In the genomic region with DNA sequence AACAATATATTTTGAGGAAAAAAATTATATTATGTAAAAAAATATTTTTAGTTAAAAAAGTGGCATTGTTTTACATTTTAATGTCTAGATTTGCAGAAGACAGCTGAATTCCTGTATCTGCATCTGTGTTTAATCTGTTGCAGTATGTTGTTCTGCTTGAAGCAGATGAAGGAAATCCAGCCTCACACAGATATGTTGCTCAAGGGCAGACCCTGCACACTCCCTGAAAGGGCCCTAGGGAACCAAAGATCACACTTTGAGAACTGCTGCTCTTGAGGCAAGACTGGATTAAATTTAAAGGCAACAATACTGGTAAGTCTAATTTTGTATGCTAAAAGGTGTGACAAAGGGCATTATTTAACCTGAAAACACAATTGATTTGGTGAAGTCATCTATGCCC, we compare ENCODE assay signal across 1 cellular context.
TF ChIP-seq lines count a peak whose summit lies in the region.

No MANE protein-coding gene starts in this region.

TF ChIP-seq in K562, 482 proteins besides CTCF, POLR2A, EP300 and RAD21 (continued from another document):
- TF ChIP-seq, protein P1, sequence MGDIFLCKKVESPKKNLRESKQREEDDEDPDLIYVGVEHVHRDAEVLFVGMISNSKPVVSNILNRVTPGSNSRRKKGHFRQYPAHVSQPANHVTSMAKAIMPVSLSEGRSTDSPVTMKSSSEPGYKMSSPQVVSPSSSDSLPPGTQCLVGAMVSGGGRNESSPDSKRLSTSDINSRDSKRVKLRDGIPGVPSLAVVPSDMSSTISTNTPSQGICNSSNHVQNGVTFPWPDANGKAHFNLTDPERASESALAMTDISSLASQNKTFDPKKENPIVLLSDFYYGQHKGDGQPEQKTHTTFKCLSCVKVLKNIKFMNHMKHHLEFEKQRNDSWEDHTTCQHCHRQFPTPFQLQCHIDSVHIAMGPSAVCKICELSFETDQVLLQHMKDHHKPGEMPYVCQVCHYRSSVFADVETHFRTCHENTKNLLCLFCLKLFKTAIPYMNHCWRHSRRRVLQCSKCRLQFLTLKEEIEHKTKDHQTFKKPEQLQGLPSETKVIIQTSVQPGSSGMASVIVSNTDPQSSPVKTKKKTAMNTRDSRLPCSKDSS (IDR thresholded peaks at IDR 0.05; ENCODE audit: low read depth, partially characterized antibody): no peak
- TF ChIP-seq ZC3H11A (IDR thresholded peaks at IDR 0.05; ENCODE audit: low read depth, low read length): no peak
- no peak for TF ChIP-seq NRF1 (conservative IDR thresholded peaks at IDR 0.05 in 1 of 2, IDR thresholded peaks at IDR 0.05 in 1 of 2)
- TF ChIP-seq AFF1 (IDR thresholded peaks at IDR 0.05; ENCODE audit: low read depth in 1 of 2, partially characterized antibody in 2 of 2): no peak
- no peak for TF ChIP-seq EWSR1 (IDR thresholded peaks at IDR 0.05; ENCODE audit: borderline replicate concordance, low read depth, partially characterized antibody)
- TF ChIP-seq DIDO1 (tag; IDR thresholded peaks at IDR 0.05; ENCODE audit: low read depth): no peak
- TF ChIP-seq NCOR1 (IDR thresholded peaks at IDR 0.05): no peak
- TF ChIP-seq LARP7 (IDR thresholded peaks at IDR 0.05): no peak
- no peak for TF ChIP-seq ZNF639 (CRISPR knock-in tag; conservative IDR thresholded peaks at IDR 0.05 in 1 of 2, IDR thresholded peaks at IDR 0.05 in 1 of 2)
- TF ChIP-seq, protein P2, sequence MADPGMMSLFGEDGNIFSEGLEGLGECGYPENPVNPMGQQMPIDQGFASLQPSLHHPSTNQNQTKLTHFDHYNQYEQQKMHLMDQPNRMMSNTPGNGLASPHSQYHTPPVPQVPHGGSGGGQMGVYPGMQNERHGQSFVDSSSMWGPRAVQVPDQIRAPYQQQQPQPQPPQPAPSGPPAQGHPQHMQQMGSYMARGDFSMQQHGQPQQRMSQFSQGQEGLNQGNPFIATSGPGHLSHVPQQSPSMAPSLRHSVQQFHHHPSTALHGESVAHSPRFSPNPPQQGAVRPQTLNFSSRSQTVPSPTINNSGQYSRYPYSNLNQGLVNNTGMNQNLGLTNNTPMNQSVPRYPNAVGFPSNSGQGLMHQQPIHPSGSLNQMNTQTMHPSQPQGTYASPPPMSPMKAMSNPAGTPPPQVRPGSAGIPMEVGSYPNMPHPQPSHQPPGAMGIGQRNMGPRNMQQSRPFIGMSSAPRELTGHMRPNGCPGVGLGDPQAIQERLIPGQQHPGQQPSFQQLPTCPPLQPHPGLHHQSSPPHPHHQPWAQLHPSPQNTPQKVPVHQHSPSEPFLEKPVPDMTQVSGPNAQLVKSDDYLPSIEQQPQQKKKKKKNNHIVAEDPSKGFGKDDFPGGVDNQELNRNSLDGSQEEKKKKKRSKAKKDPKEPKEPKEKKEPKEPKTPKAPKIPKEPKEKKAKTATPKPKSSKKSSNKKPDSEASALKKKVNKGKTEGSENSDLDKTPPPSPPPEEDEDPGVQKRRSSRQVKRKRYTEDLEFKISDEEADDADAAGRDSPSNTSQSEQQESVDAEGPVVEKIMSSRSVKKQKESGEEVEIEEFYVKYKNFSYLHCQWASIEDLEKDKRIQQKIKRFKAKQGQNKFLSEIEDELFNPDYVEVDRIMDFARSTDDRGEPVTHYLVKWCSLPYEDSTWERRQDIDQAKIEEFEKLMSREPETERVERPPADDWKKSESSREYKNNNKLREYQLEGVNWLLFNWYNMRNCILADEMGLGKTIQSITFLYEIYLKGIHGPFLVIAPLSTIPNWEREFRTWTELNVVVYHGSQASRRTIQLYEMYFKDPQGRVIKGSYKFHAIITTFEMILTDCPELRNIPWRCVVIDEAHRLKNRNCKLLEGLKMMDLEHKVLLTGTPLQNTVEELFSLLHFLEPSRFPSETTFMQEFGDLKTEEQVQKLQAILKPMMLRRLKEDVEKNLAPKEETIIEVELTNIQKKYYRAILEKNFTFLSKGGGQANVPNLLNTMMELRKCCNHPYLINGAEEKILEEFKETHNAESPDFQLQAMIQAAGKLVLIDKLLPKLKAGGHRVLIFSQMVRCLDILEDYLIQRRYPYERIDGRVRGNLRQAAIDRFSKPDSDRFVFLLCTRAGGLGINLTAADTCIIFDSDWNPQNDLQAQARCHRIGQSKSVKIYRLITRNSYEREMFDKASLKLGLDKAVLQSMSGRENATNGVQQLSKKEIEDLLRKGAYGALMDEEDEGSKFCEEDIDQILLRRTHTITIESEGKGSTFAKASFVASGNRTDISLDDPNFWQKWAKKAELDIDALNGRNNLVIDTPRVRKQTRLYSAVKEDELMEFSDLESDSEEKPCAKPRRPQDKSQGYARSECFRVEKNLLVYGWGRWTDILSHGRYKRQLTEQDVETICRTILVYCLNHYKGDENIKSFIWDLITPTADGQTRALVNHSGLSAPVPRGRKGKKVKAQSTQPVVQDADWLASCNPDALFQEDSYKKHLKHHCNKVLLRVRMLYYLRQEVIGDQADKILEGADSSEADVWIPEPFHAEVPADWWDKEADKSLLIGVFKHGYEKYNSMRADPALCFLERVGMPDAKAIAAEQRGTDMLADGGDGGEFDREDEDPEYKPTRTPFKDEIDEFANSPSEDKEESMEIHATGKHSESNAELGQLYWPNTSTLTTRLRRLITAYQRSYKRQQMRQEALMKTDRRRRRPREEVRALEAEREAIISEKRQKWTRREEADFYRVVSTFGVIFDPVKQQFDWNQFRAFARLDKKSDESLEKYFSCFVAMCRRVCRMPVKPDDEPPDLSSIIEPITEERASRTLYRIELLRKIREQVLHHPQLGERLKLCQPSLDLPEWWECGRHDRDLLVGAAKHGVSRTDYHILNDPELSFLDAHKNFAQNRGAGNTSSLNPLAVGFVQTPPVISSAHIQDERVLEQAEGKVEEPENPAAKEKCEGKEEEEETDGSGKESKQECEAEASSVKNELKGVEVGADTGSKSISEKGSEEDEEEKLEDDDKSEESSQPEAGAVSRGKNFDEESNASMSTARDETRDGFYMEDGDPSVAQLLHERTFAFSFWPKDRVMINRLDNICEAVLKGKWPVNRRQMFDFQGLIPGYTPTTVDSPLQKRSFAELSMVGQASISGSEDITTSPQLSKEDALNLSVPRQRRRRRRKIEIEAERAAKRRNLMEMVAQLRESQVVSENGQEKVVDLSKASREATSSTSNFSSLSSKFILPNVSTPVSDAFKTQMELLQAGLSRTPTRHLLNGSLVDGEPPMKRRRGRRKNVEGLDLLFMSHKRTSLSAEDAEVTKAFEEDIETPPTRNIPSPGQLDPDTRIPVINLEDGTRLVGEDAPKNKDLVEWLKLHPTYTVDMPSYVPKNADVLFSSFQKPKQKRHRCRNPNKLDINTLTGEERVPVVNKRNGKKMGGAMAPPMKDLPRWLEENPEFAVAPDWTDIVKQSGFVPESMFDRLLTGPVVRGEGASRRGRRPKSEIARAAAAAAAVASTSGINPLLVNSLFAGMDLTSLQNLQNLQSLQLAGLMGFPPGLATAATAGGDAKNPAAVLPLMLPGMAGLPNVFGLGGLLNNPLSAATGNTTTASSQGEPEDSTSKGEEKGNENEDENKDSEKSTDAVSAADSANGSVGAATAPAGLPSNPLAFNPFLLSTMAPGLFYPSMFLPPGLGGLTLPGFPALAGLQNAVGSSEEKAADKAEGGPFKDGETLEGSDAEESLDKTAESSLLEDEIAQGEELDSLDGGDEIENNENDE (IDR thresholded peaks at IDR 0.05; ENCODE audit: low read depth, low read length): no peak
- no peak for TF ChIP-seq PHF20 (IDR thresholded peaks at IDR 0.05; ENCODE audit: partially characterized antibody)
- no peak for TF ChIP-seq HINFP (tag; conservative IDR thresholded peaks at IDR 0.05; ENCODE audit: low read depth)
- TF ChIP-seq, protein P3, sequence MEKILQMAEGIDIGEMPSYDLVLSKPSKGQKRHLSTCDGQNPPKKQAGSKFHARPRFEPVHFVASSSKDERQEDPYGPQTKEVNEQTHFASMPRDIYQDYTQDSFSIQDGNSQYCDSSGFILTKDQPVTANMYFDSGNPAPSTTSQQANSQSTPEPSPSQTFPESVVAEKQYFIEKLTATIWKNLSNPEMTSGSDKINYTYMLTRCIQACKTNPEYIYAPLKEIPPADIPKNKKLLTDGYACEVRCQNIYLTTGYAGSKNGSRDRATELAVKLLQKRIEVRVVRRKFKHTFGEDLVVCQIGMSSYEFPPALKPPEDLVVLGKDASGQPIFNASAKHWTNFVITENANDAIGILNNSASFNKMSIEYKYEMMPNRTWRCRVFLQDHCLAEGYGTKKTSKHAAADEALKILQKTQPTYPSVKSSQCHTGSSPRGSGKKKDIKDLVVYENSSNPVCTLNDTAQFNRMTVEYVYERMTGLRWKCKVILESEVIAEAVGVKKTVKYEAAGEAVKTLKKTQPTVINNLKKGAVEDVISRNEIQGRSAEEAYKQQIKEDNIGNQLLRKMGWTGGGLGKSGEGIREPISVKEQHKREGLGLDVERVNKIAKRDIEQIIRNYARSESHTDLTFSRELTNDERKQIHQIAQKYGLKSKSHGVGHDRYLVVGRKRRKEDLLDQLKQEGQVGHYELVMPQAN (IDR thresholded peaks at IDR 0.05; ENCODE audit: borderline replicate concordance): no peak
- no peak for TF ChIP-seq ATF4 (CRISPR knock-in tag; IDR thresholded peaks at IDR 0.05)
